Comparison of ENCODE assay signal across 24 cellular contexts in genomic region chr5:67028981-67029380, GRCh38.
"Had no signal": no experiment of that assay in that cellular context is flagged by ENCODE, and none has a peak within 500 bp of the region (broad histone marks: within the 10 kb centered on the region; RNA-seq: fewer than 3 reads in every experiment).

No MANE protein-coding gene starts in this region.

- H3K27me3 ChIP-seq: neural progenitor cell, neutrophil, right atrium auricular region, right lobe of liver, tibial nerve, uterus had no signal

- H3K4me3 ChIP-seq: left ventricle myocardium inferior, lung, neural progenitor cell, psoas muscle, right atrium auricular region, right lobe of liver, tibial nerve, uterus had no signal

- H3K27me3 Mint-ChIP-seq: naive thymus-derived CD8-positive, alpha-beta T cell; stimulated activated naive B cell treated with anti-CD40 and anti-IgM and Interleukin-4, amounts not matched to agents 10 μg/mL and 1 μg/mL and 100 μg/mL, for 72 hours; type B pancreatic cell had no signal

- H3K27ac Mint-ChIP-seq: immature natural killer cell, nephron, neural progenitor cell, type B pancreatic cell had no signal

- H3K4me2 ChIP-seq: neural progenitor cell had no signal

- H2AFZ ChIP-seq: neural progenitor cell, parathyroid adenoma had no signal

- H3K36me3 ChIP-seq: left ventricle myocardium inferior, neural progenitor cell, neutrophil, right atrium auricular region, right lobe of liver, tibial nerve, uterus had no signal

- H3K9me3 Mint-ChIP-seq: immature natural killer cell; naive thymus-derived CD8-positive, alpha-beta T cell; nephron; neural progenitor cell; stimulated activated naive B cell treated with anti-CD40 and anti-IgM and Interleukin-4, amounts not matched to agents 10 μg/mL and 1 μg/mL and 100 μg/mL, for 72 hours; type B pancreatic cell had no signal

- H3K27ac ChIP-seq: left ventricle myocardium inferior, neural progenitor cell, neutrophil, parathyroid adenoma, psoas muscle, right atrium auricular region, tibial nerve, uterus had no signal

- H3K4me1 Mint-ChIP-seq: immature natural killer cell had no signal

- H3K9me3 ChIP-seq: left ventricle myocardium inferior, neutrophil, psoas muscle, right atrium auricular region, right lobe of liver, tibial nerve, uterus had no signal

- H3K4me3 Mint-ChIP-seq: immature natural killer cell; naive thymus-derived CD8-positive, alpha-beta T cell; nephron; neural progenitor cell; stimulated activated naive B cell treated with anti-CD40 and anti-IgM and Interleukin-4, amounts not matched to agents 10 μg/mL and 1 μg/mL and 100 μg/mL, for 72 hours; type B pancreatic cell had no signal

- H3K36me3 Mint-ChIP-seq: neural progenitor cell; stimulated activated naive B cell treated with anti-CD40 and anti-IgM and Interleukin-4, amounts not matched to agents 10 μg/mL and 1 μg/mL and 100 μg/mL, for 72 hours; type B pancreatic cell had no signal

- H3K9ac ChIP-seq: neural progenitor cell, parathyroid adenoma had no signal

- ATAC-seq: left colon; naive thymus-derived CD8-positive, alpha-beta T cell; right lobe of liver; stimulated activated naive B cell treated with anti-CD40 and anti-IgM and Interleukin-4, amounts not matched to agents 10 μg/mL and 1 μg/mL and 100 μg/mL, for 72 hours; stimulated activated naive CD8-positive, alpha-beta T cell treated with anti-CD3 and anti-CD28 coated beads, Interleukin-15, Interleukin-2, amounts not matched to agents 100 U/mL and 50 U/mL, for 24 hours had no signal

- DNase-seq: hypothalamus; immature natural killer cell; kidney; left colon; left ventricle myocardium inferior; midbrain; naive thymus-derived CD8-positive, alpha-beta T cell; occipital lobe; psoas muscle; right lobe of liver; stimulated activated CD4-positive, alpha-beta T cell treated with anti-CD3 and anti-CD28 coated beads, Interleukin-12 subunit alpha, Interleukin-12 subunit beta, amount 100 ng/mL, for 4 hours; stimulated activated CD4-positive, alpha-beta T cell treated with anti-CD3 and anti-CD28 coated beads, Interleukin-4, amount 100 ng/mL, for 1 hour; stimulated activated naive B cell treated with anti-CD40 and anti-IgM and Interleukin-4, amounts not matched to agents 10 μg/mL and 1 μg/mL and 100 μg/mL, for 72 hours; substantia nigra; uterus had no signal
